In the genomic region with DNA sequence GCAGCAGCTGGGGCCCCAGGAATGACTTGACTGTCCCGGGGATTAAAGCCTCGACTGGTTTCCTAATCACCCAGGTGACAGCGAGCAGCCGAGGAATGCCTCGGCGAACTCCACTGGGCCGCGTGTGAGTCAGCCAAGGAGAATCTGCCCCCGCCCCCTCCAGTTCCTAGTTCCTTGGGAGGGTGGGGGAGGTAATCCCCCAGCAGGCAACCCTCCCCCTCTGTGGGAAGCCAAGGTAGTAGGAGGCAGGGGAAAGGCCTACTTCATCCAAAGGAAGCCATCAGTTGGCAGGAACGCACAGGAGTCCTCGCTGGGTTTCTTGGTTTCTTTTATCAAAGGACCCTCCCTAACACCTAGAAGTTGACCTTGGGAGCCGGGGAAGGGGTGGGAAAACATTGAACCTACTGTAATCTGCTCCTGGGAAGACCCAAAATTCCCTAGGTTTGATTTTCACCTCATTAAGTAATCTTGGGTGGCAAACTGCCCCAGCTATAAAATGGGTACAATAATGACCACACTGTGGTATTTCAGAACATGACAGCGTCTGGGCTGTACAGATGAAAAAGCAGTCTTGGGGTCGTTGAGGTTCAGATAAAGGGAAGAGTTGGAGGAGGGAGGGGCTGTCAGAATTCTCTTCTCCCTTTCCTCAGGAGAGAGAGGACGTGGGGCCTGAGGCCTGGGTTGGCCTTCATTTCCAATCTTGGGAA, we compare ENCODE assay signal across 8 cellular contexts. TPM values are rescaled to one million over a fixed set of nuclear protein-coding genes. Genes with fewer than 3 reads are reported as not detected.
A peak's percentile ranks its signal among the peaks of the same experiment; 100 is the strongest.
DNase-seq lines count a peak whose midpoint lies in the region; TF ChIP-seq lines count a peak whose summit lies in the region.

No MANE protein-coding gene starts in this region.

- H3K9me3 ChIP-seq in iPS DF 6.9 (ENCODE audit: control insufficient read depth, insufficient read depth, low read length) (no peaks in the 10 kb centered on the region), stomach (no peaks in the 10 kb centered on the region)

- H3K36me3 ChIP-seq in iPS DF 6.9 (ENCODE audit: control insufficient read depth, insufficient read depth, low read length): peaks cover 11% of the 10 kb centered on the region
- peaks cover 0 to 5% (median 2%) of the 10 kb centered on the region in 4 donors for H3K36me3 ChIP-seq in stomach

- POLR2A ChIA-PET in GM10248 (lab: Yijun Ruan, JAX): no interaction called here

- H3K4me1 ChIP-seq in iPS DF 6.9 (ENCODE audit: control insufficient read depth, insufficient read depth, low read length) (peaks cover 23% of the 10 kb centered on the region), stomach (peaks cover 56 to 73% (median 65%) of the 10 kb centered on the region in 4 donors)

- H3K27ac ChIP-seq in iPS DF 6.9 (ENCODE audit: low read length) (no peak overlapping the region), stomach (peak overlapping the region; percentile 15 to 88 (median 86))

- intact Hi-C loops in stomach (cut with DNase I; ENCODE audit: low total_unique reads): no loop called here

- no peak for TF ChIP-seq EP300 in stomach (IDR thresholded peaks at IDR 0.05)

- TF ChIP-seq CTCF in stomach (IDR thresholded peaks at IDR 0.05): no peak
- no peak for TF ChIP-seq CTCF in GM10248 (IDR thresholded peaks at IDR 0.05; ENCODE audit: control extremely low read depth, extremely low read depth, low read depth, missing control alignments)

- DNase-seq in HS-27A (ENCODE audit: low read depth): peak; percentile 85
- peak; percentile 95 for DNase-seq in amniotic epithelial cell (ENCODE audit: low read depth)
- peak; percentile 83 for DNase-seq in iPS DF 6.9 (ENCODE audit: low read depth, low spot score)
- peak; percentile 58 for DNase-seq in stomach
- no peak for DNase-seq in GM10248 (ENCODE audit: extremely low spot score)
- DNase-seq in NCI-H146 (lab: John Stamatoyannopoulos, UW): no peak
- DNase-seq in HuH-7.5 (ENCODE audit: low spot score): no peak
- no peak for DNase-seq in GDM1 (lab: John Stamatoyannopoulos, UW)

- TF ChIP-seq POLR2A in stomach (IDR thresholded peaks at IDR 0.05): no peak

- H3K27me3 ChIP-seq in iPS DF 6.9 (ENCODE audit: control insufficient read depth, insufficient read depth, low read length): no peaks in the 10 kb centered on the region
- peaks cover 0 to 5% (median 0%) of the 10 kb centered on the region in 3 donors for H3K27me3 ChIP-seq in stomach

- CTCF ChIA-PET in GM10248 (lab: Yijun Ruan, JAX): interaction anchor here (3.5 kb wide), 1 partner anchor 15 kb away, joined by 34 read pairs; no protein-coding TSS in a partner anchor

- no CpG with 5 or more reads among the region's 15 CpGs for WGBS in iPS DF 6.9 (ENCODE audit: insufficient coverage, insufficient read length)
- WGBS in stomach, 5 donors: 28 to 49% (median 41%) methylated on average over 8 to 15 of the region's 15 CpGs

- H3K4me3 ChIP-seq in iPS DF 6.9 (ENCODE audit: low read length): peak overlapping the region; percentile 90; the same call in 1 of the 2 replicates
- H3K4me3 ChIP-seq in stomach: peak overlapping the region; percentile 48 to 56 (median 53)

RNA-seq across cellular contexts. Expression of gene TENT5B, which starts 1.4 kb away (rescaled TPM):
- total RNA-seq in stomach: 10 to 100 TPM in 2 of 5 donors, 1 to 10 TPM in 3; 1.8 to 33.0 (median 5.5) TPM
- polyA plus RNA-seq in stomach: 10 to 100 TPM in 1 of 3 donors, 1 to 10 TPM in 2; 1.7 to 27.5 (median 3.9) TPM

RNA-seq across cellular contexts. Expression of gene TRNP1, which starts 17.7 kb away (rescaled TPM):
- total RNA-seq in stomach: 100 to 1,000 TPM in 1 of 5 donors, 10 to 100 TPM in 3, 1 to 10 TPM in 1; 1.7 to 188 (median 40.0) TPM
- polyA plus RNA-seq in stomach: 100 to 1,000 TPM; 121 to 216 (median 183) TPM

RNA-seq across cellular contexts. Expression of gene KDF1, which starts 50.9 kb away (rescaled TPM):
- 10 to 100 TPM in 2 of 5 donors, 1 to 10 TPM in 3; 2.9 to 21.6 (median 7.1) TPM for total RNA-seq in stomach
- polyA plus RNA-seq in stomach: 10 to 100 TPM; 13.6 to 15.3 (median 14.5) TPM

Comparison
In these comparisons a context has a peak if more than half of its experiments do, and no peak if none do; other contexts are left out.
1. DNase-seq: peak in HS-27A (single experiment), amniotic epithelial cell (single experiment), iPS DF 6.9 (single experiment) and stomach (single experiment); none in GM10248 (single experiment), NCI-H146 (single experiment), HuH-7.5 (single experiment) and GDM1 (single experiment).